In the genomic region with DNA sequence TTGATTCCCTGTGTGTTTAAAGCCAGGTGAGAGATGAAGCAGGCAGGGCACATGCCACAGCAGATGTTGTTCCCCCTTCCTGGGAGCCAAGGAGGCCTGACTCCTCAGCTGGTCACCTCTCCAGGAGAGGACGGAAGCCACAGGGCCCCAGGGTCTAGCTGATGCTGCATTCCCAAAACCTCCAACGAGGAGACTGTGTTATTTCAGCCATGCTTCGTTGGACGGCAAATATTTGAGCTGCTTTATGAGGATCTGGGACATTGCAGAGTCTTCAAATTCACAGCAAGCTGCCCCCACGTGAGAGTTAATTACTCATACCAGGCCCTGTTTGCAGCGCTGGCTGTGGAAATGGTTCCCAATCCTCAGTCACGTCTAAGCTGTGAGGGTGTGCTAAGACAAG, we compare ENCODE assay signal across 25 cellular contexts.
A peak's percentile ranks its signal among the peaks of the same experiment; 100 is the strongest.
DNase-seq lines count a peak whose midpoint lies in the region; ATAC-seq, FAIRE-seq and TF ChIP-seq lines count a peak whose summit lies in the region.
"Had no signal": no experiment of that assay in that cellular context is flagged by ENCODE, and none has a peak within 500 bp of the region (broad histone marks: within the 10 kb centered on the region; RNA-seq: fewer than 3 reads in every experiment).

No MANE protein-coding gene starts in this region.

- no peaks in the 10 kb centered on the region for H3K36me3 ChIP-seq in small intestine (ENCODE audit: control insufficient read depth in 2 of 2, insufficient read depth in 2 of 2, low read length in 2 of 2)

- FAIRE-seq in small intestine (lab: Jason Lieb, UNC) = no peak
- FAIRE-seq: keratinocyte had no signal

- H3K9me3 ChIP-seq in right cardiac atrium (ENCODE audit: control insufficient read depth, low read length) (no peaks in the 10 kb centered on the region), small intestine (ENCODE audit: control insufficient read depth, low read depth) (no peaks in the 10 kb centered on the region)
- H3K9me3 ChIP-seq: psoas muscle had no signal

- H3K27ac Mint-ChIP-seq in nephron progenitor cell = no peak overlapping the region
- H3K27ac Mint-ChIP-seq: activated CD4-positive, alpha-beta T cell treated with anti-CD3 and anti-CD28 coated beads, Interleukin-2, amount 10 ng/mL, durations not matched to agents 7 days and 5 days; activated T-helper 2 cell treated with anti-CD3 and anti-CD28 coated beads, Interferon-gamma antibody, Interleukin-2, Interleukin-4, amounts not matched to agents 10 μg/mL and 5 μg/mL and 100 μg/mL, durations not matched to agents 14 hours and 24 hours and 36 hours; mesothelial cell of epicardium; T-cell had no signal

- H3K4me3 ChIP-seq in right cardiac atrium (ENCODE audit: low read length) = no peak overlapping the region
- no peak overlapping the region for H3K4me3 ChIP-seq in small intestine (ENCODE audit: low read depth in 1 of 2, low read length in 2 of 2)
- H3K4me3 ChIP-seq: coronary artery, psoas muscle had no signal

- H3K4me1 ChIP-seq in right cardiac atrium (ENCODE audit: control insufficient read depth, insufficient read depth, low read length) (peaks cover 4% of the 10 kb centered on the region), small intestine (ENCODE audit: control insufficient read depth in 2 of 2, insufficient read depth in 1 of 2, low read depth in 1 of 2, low read length in 1 of 2) (no peaks in the 10 kb centered on the region)
- H3K4me1 ChIP-seq: psoas muscle had no signal

- no peaks in the 10 kb centered on the region for H3K36me3 Mint-ChIP-seq in nephron progenitor cell (ENCODE audit: low read depth)
- H3K36me3 Mint-ChIP-seq: mesothelial cell of epicardium, T-cell had no signal

- no peak overlapping the region for H3K4me3 Mint-ChIP-seq in nephron progenitor cell
- H3K4me3 Mint-ChIP-seq: activated CD4-positive, alpha-beta T cell treated with anti-CD3 and anti-CD28 coated beads, Interleukin-2, amount 10 ng/mL, durations not matched to agents 7 days and 5 days; mesothelial cell of epicardium; neural crest cell; T-cell had no signal

- no peak for TF ChIP-seq CTCF in nephron progenitor cell (IDR thresholded peaks at IDR 0.05)

- no peaks in the 10 kb centered on the region for H3K9me3 Mint-ChIP-seq in nephron progenitor cell
- H3K9me3 Mint-ChIP-seq: activated T-helper 2 cell treated with anti-CD3 and anti-CD28 coated beads, Interferon-gamma antibody, Interleukin-2, Interleukin-4, amounts not matched to agents 10 μg/mL and 5 μg/mL and 100 μg/mL, durations not matched to agents 14 hours and 24 hours and 36 hours; mesothelial cell of epicardium; neural crest cell; T-cell had no signal

- WGBS in right cardiac atrium = 69% methylated on average over 7 of the region's 7 CpGs
- WGBS in small intestine, 3 donors = 79 to 83% (median 83%) methylated on average over 7 of the region's 7 CpGs

- intact Hi-C loops in right cardiac atrium (cut with DNase I) = loop anchor here in 1 of 4 donors (10.0 kb wide), 1 partner anchor 109 kb away; no protein-coding TSS in a partner anchor
- intact Hi-C loops in left cardiac atrium (cut with DNase I) = loop anchor here in 1 of 2 donors (2.0 kb wide), 1 partner anchor 15 kb away; no protein-coding TSS in a partner anchor

- DNase-seq in right cardiac atrium (no peak), left cardiac atrium (no peak), dedifferentiated amniotic fluid mesenchymal stem cell (ENCODE audit: extremely low spot score) (peak; percentile 32), nephron progenitor cell (peak; percentile 40), small intestine (no peak), ureter (ENCODE audit: low spot score) (no peak), SKM-1 (lab: John Stamatoyannopoulos, UW; ENCODE audit: unreplicated experiment) (no peak)
- no peak for DNase-seq in activated naive CD4-positive, alpha-beta T cell treated with anti-CD3 and anti-CD28 coated beads, Interleukin-2, amount 50 U/mL, for 16 hours
- DNase-seq: activated CD4-positive, alpha-beta T cell treated with anti-CD3 and anti-CD28 coated beads, Interleukin-2, amount 10 ng/mL, durations not matched to agents 7 days and 5 days; GF-D8; hypothalamus; NCI-H1694; NCI-H526 treated with DMSO at 0.1 percent for 48 hours; psoas muscle; SHP77 treated with DMSO at 0.1 percent for 48 hours; stimulated activated CD4-positive, alpha-beta T cell treated with anti-CD3 and anti-CD28 coated beads, Interleukin-12 subunit alpha, Interleukin-12 subunit beta, amount 100 ng/mL, for 4 hours; stimulated activated CD8-positive, alpha-beta memory T cell treated with anti-CD3 and anti-CD28 coated beads, Interleukin-4, amount 100 ng/mL, for 48 hours; substantia nigra; T-cell had no signal

- ATAC-seq in right cardiac atrium (no peak), left cardiac atrium (no peak)
- ATAC-seq: psoas muscle, T-cell had no signal

- peak overlapping the region; percentile 6 for H3K27ac ChIP-seq in right cardiac atrium (ENCODE audit: low read length)
- H3K27ac ChIP-seq in small intestine (ENCODE audit: low read depth in 1 of 2, low read length in 1 of 2) = no peak overlapping the region
- H3K27ac ChIP-seq: C4-2B, coronary artery, psoas muscle had no signal

- H3K27me3 ChIP-seq in right cardiac atrium (ENCODE audit: control insufficient read depth, insufficient read depth) (no peaks in the 10 kb centered on the region), small intestine (ENCODE audit: control insufficient read depth in 2 of 2, insufficient read depth in 2 of 2, low read length in 2 of 2) (no peaks in the 10 kb centered on the region)

- H3K4me1 Mint-ChIP-seq in nephron progenitor cell = peaks cover 36% of the 10 kb centered on the region

- peaks cover 6% of the 10 kb centered on the region for H3K27me3 Mint-ChIP-seq in nephron progenitor cell (ENCODE audit: low read depth, poor library complexity)
- H3K27me3 Mint-ChIP-seq: T-cell had no signal

Comparison
In these comparisons a context has a peak if more than half of its experiments do, and no peak if none do; other contexts are left out.
1. DNase-seq: peak in dedifferentiated amniotic fluid mesenchymal stem cell (single experiment) and nephron progenitor cell (single experiment); none in right cardiac atrium (0 of 3), left cardiac atrium (single experiment), small intestine (single experiment), ureter (single experiment), activated naive CD4-positive, alpha-beta T cell treated with anti-CD3 and anti-CD28 coated beads, Interleukin-2, amount 50 U/mL, for 16 hours (single experiment) and SKM-1 (single experiment).